ENCODE assay signal across 13 cellular contexts in genomic region chr11:877565-877964, GRCh38. TPM values are rescaled to one million over a fixed set of nuclear protein-coding genes. Genes with fewer than 3 reads are reported as not detected.
DNase-seq lines count a peak whose midpoint lies in the region; ATAC-seq, FAIRE-seq and TF ChIP-seq lines count a peak whose summit lies in the region.
"Had no signal": no experiment of that assay in that cellular context is flagged by ENCODE, and none has a peak within 500 bp of the region (broad histone marks: within the 10 kb centered on the region; RNA-seq: fewer than 3 reads in every experiment).

No MANE protein-coding gene starts in this region.

- H3K4me3 ChIP-seq in A549 (no peak overlapping the region), GM12865 (ENCODE audit: low read depth, low read length) (no peak overlapping the region), fibroblast of mammary gland (ENCODE audit: control insufficient read depth, low read depth, low read length) (no peak overlapping the region), ascending aorta (no peak overlapping the region)
- H3K4me3 ChIP-seq: mucosa of descending colon, right lobe of liver had no signal

- H3K36me3 ChIP-seq in ascending aorta = peaks cover 8 to 14% of the 10 kb centered on the region in 2 donors

- TF ChIP-seq CTCF in A549 (IDR thresholded peaks at IDR 0.05) (no peak), GM12865 (IDR thresholded peaks at IDR 0.05; ENCODE audit: insufficient read depth, low read depth, low read length, missing control alignments) (no peak), fibroblast of mammary gland (conservative IDR thresholded peaks at IDR 0.05; ENCODE audit: control insufficient read depth, insufficient read depth, low read depth, low read length) (no peak), ascending aorta (IDR thresholded peaks at IDR 0.05) (no peak)

- peak in 1 of 2 experiments; percentile 71 for DNase-seq in A549 (ENCODE audit: low read depth in 1 of 2, low spot score in 1 of 2)
- DNase-seq in GM12865 (ENCODE audit: low read depth) = peak; percentile 31
- DNase-seq in SK-MEL-5 (ENCODE audit: low read depth, low spot score) = peak; percentile 61
- DNase-seq in fibroblast of mammary gland (ENCODE audit: low read depth) = peak; percentile 6
- no peak for DNase-seq in ascending aorta (ENCODE audit: low spot score in 2 of 2)
- DNase-seq in COR-L47 (lab: John Stamatoyannopoulos, UW) = no peak
- no peak for DNase-seq in NCI-H146 treated with DMSO at 0.1 percent for 48 hours (lab: John Stamatoyannopoulos, UW; ENCODE audit: unreplicated experiment)
- DNase-seq: amygdala, mucosa of descending colon, NCI-H1105 treated with DMSO at 0.1 percent for 48 hours had no signal

- CTCF ChIA-PET in A549 (lab: Yijun Ruan, JAX) = interaction anchor here (1.1 to 1.9 kb wide), 6 partner anchors 9 to 176 kb away, joined by 3 to 7 read pairs (median 5); no protein-coding TSS in a partner anchor

- no peak for FAIRE-seq in A549 (lab: Jason Lieb, UNC)
- FAIRE-seq: endometrium had no signal

- H3K4me1 ChIP-seq in A549 (no peaks in the 10 kb centered on the region), ascending aorta (no peaks in the 10 kb centered on the region)
- H3K4me1 ChIP-seq: right lobe of liver had no signal

- 74% methylated on average over 8 of the region's 11 CpGs for WGBS in A549 (ENCODE audit: missing lambda C conversion rate)

- in situ Hi-C loops in SK-MEL-5 (cut with HindIII; ENCODE audit: low pct_unique_long_range_greater_than_20kb, low sequenced_read_pairs) = no loop called here

- TF ChIP-seq RAD21 in A549 (conservative IDR thresholded peaks at IDR 0.05 in 1 of 2, IDR thresholded peaks at IDR 0.05 in 1 of 2) = no peak

- ATAC-seq in A549 (peak; percentile 80), HG02610 (IDR thresholded peaks at IDR 0.05; ENCODE audit: unreplicated experiment) (no peak)
- ATAC-seq: mucosa of descending colon had no signal

- no peak for TF ChIP-seq EP300 in A549 (IDR thresholded peaks at IDR 0.05)

- intact Hi-C loops in ascending aorta (cut with DNase I) = no loop called here

- H3K9me3 ChIP-seq in A549 = no peaks in the 10 kb centered on the region
- no peaks in the 10 kb centered on the region for H3K9me3 ChIP-seq in ascending aorta
- H3K9me3 ChIP-seq: mucosa of descending colon, right lobe of liver had no signal

- POLR2A ChIA-PET in A549 (lab: Yijun Ruan, JAX) = no interaction called here

- H3K27ac ChIP-seq in A549 = no peak overlapping the region
- no peak overlapping the region for H3K27ac ChIP-seq in ascending aorta
- H3K27ac ChIP-seq: right lobe of liver had no signal

- no peaks in the 10 kb centered on the region for H3K27me3 ChIP-seq in ascending aorta
- H3K27me3 ChIP-seq: right lobe of liver had no signal

- no peak for TF ChIP-seq POLR2A in A549 (IDR thresholded peaks at IDR 0.05; ENCODE audit: low read length)

- no peak overlapping the region for H3K4me2 ChIP-seq in A549

TF ChIP-seq in A549, 52 proteins besides CTCF, POLR2A, EP300 and RAD21:
- no peak for TF ChIP-seq POLR2AphosphoS2 (conservative IDR thresholded peaks at IDR 0.05; ENCODE audit: low read length)
- TF ChIP-seq ESRRA (IDR thresholded peaks at IDR 0.05; ENCODE audit: borderline replicate concordance, low read length) = no peak
- TF ChIP-seq CHD4 (IDR thresholded peaks at IDR 0.05; ENCODE audit: borderline replicate concordance) = no peak
- no peak for TF ChIP-seq ZSCAN20 (CRISPR knock-in tag; IDR thresholded peaks at IDR 0.05)
- no peak for TF ChIP-seq E2F6 (IDR thresholded peaks at IDR 0.05; ENCODE audit: borderline replicate concordance, low read depth)
- TF ChIP-seq RARB (CRISPR knock-in tag; IDR thresholded peaks at IDR 0.05) = no peak
- no peak for TF ChIP-seq FOSB (CRISPR knock-in tag; IDR thresholded peaks at IDR 0.05)
- TF ChIP-seq HES2 (IDR thresholded peaks at IDR 0.05) = no peak
- TF ChIP-seq CBX8 (IDR thresholded peaks at IDR 0.05) = no peak
- TF ChIP-seq HOXB5 (CRISPR knock-in tag; IDR thresholded peaks at IDR 0.05) = no peak
- TF ChIP-seq JUN (IDR thresholded peaks at IDR 0.05) = no peak
- no peak for TF ChIP-seq GATA3 (IDR thresholded peaks at IDR 0.05; ENCODE audit: borderline replicate concordance)
- no peak for TF ChIP-seq PBX3 (IDR thresholded peaks at IDR 0.05)

RNA-seq across cellular contexts. Expression of gene CHID1, which starts 33.0 kb away (rescaled TPM):
- polyA plus RNA-seq in A549 (2011; rRNA removed) (53.8 and 58.4 TPM in 2 replicates), A549 (2017; fragmentation: RNase III; extraction: RNeasy Plus Mini Kit Qiagen cat#74134 plus additional on column Dnase treatment) (70.5 to 74.4 TPM (median 70.6 TPM) in 3 replicates)
- polyA plus RNA-seq in A549 (2012; cell fraction: cytosol; rRNA removed) = 86.9 and 87.3 TPM in 2 replicates
- 85.8 and 99.4 TPM in 2 replicates for polyA plus RNA-seq in A549 (2012; cell fraction: nucleus; rRNA removed)
- 56.0 and 69.2 TPM in 2 replicates for polyA minus RNA-seq in A549 (2011; rRNA and poly(A)+ RNA removed)
- total RNA-seq in SK-MEL-5 (2014; rRNA removed; shearing (Covaris generic)) = 21.8 and 31.0 TPM in 2 replicates
- polyA plus RNA-seq in SK-MEL-5 (2015; cell fraction: cytosol; rRNA removed) = 248 and 307 TPM in 2 replicates
- 47.5 and 57.7 TPM in 2 replicates for polyA plus RNA-seq in SK-MEL-5 (2015; cell fraction: nucleus; rRNA removed)
- 69.4 TPM for total RNA-seq in ascending aorta

RNA-seq across cellular contexts. Expression of gene TSPAN4, which starts 34.9 kb away (rescaled TPM):
- polyA plus RNA-seq in A549 (2011; rRNA removed) = 83.5 and 87.8 TPM in 2 replicates
- polyA plus RNA-seq in A549 (2012; cell fraction: cytosol; rRNA removed) = 286 and 346 TPM in 2 replicates
- 714 and 975 TPM in 2 replicates for polyA plus RNA-seq in A549 (2012; cell fraction: nucleus; rRNA removed)
- 145 to 150 TPM (median 146 TPM) in 3 replicates for polyA plus RNA-seq in A549 (2017; fragmentation: RNase III; extraction: RNeasy Plus Mini Kit Qiagen cat#74134 plus additional on column Dnase treatment)
- 46.9 and 63.5 TPM in 2 replicates for polyA minus RNA-seq in A549 (2011; rRNA and poly(A)+ RNA removed)
- total RNA-seq in SK-MEL-5 (2014; rRNA removed; shearing (Covaris generic)) = 150 and 167 TPM in 2 replicates
- polyA plus RNA-seq in SK-MEL-5 (2015; cell fraction: cytosol; rRNA removed) = 296 and 338 TPM in 2 replicates
- polyA plus RNA-seq in SK-MEL-5 (2015; cell fraction: nucleus; rRNA removed) = 237 and 280 TPM in 2 replicates
- total RNA-seq in ascending aorta = 252 TPM

RNA-seq across cellular contexts. Expression of gene POLR2L, which starts 35.2 kb away (rescaled TPM):
- polyA plus RNA-seq in A549 (2011; rRNA removed) = 140 and 197 TPM in 2 replicates
- polyA plus RNA-seq in A549 (2012; cell fraction: cytosol; rRNA removed) = 1,407 and 1,430 TPM in 2 replicates
- polyA plus RNA-seq in A549 (2012; cell fraction: nucleus; rRNA removed) = 294 and 364 TPM in 2 replicates
- polyA plus RNA-seq in A549 (2017; fragmentation: RNase III; extraction: RNeasy Plus Mini Kit Qiagen cat#74134 plus additional on column Dnase treatment) = 773 to 868 TPM (median 807 TPM) in 3 replicates
- 73.3 and 88.5 TPM in 2 replicates for polyA minus RNA-seq in A549 (2011; rRNA and poly(A)+ RNA removed)
- 397 and 411 TPM in 2 replicates for total RNA-seq in SK-MEL-5 (2014; rRNA removed; shearing (Covaris generic))
- 169 and 235 TPM in 2 replicates for polyA plus RNA-seq in SK-MEL-5 (2015; cell fraction: cytosol; rRNA removed)
- 21.6 and 25.2 TPM in 2 replicates for polyA plus RNA-seq in SK-MEL-5 (2015; cell fraction: nucleus; rRNA removed)
- total RNA-seq in ascending aorta = 141 TPM

RNA-seq across cellular contexts. Expression of gene CD151, which starts 44.8 kb away (rescaled TPM):
- 409 and 523 TPM in 2 replicates for polyA plus RNA-seq in A549 (2011; rRNA removed)
- 964 and 1,353 TPM in 2 replicates for polyA plus RNA-seq in A549 (2012; cell fraction: cytosol; rRNA removed)
- polyA plus RNA-seq in A549 (2012; cell fraction: nucleus; rRNA removed) = 1,564 and 2,065 TPM in 2 replicates
- polyA plus RNA-seq in A549 (2017; fragmentation: RNase III; extraction: RNeasy Plus Mini Kit Qiagen cat#74134 plus additional on column Dnase treatment) = 649 to 701 TPM (median 695 TPM) in 3 replicates
- polyA minus RNA-seq in A549 (2011; rRNA and poly(A)+ RNA removed) = 530 and 576 TPM in 2 replicates
- total RNA-seq in SK-MEL-5 (2014; rRNA removed; shearing (Covaris generic)) = 228 and 233 TPM in 2 replicates
- 331 and 391 TPM in 2 replicates for polyA plus RNA-seq in SK-MEL-5 (2015; cell fraction: cytosol; rRNA removed)
- polyA plus RNA-seq in SK-MEL-5 (2015; cell fraction: nucleus; rRNA removed) = 228 and 263 TPM in 2 replicates
- total RNA-seq in ascending aorta = 898 TPM

RNA-seq across cellular contexts. Expression of gene AP2A2, which starts 48.1 kb away (rescaled TPM):
- 60.4 and 72.6 TPM in 2 replicates for polyA plus RNA-seq in A549 (2011; rRNA removed)
- 74.8 and 78.3 TPM in 2 replicates for polyA plus RNA-seq in A549 (2012; cell fraction: cytosol; rRNA removed)
- 123 and 157 TPM in 2 replicates for polyA plus RNA-seq in A549 (2012; cell fraction: nucleus; rRNA removed)
- polyA plus RNA-seq in A549 (2017; fragmentation: RNase III; extraction: RNeasy Plus Mini Kit Qiagen cat#74134 plus additional on column Dnase treatment) = 39.4 to 45.7 TPM (median 41.3 TPM) in 3 replicates
- polyA minus RNA-seq in A549 (2011; rRNA and poly(A)+ RNA removed) = 115 and 145 TPM in 2 replicates
- total RNA-seq in SK-MEL-5 (2014; rRNA removed; shearing (Covaris generic)) = 14.6 and 16.2 TPM in 2 replicates
- 31.1 and 58.9 TPM in 2 replicates for polyA plus RNA-seq in SK-MEL-5 (2015; cell fraction: cytosol; rRNA removed)
- polyA plus RNA-seq in SK-MEL-5 (2015; cell fraction: nucleus; rRNA removed) = 94.3 and 150 TPM in 2 replicates
- 118 TPM for total RNA-seq in ascending aorta

Comparison
In these comparisons a context has a peak if more than half of its experiments do, and no peak if none do; other contexts are left out.
1. DNase-seq: peak in GM12865 (single experiment), SK-MEL-5 (single experiment) and fibroblast of mammary gland (single experiment); none in ascending aorta (0 of 2), COR-L47 (single experiment) and NCI-H146 treated with DMSO at 0.1 percent for 48 hours (single experiment).